32 cellular contexts compared by ENCODE assay signal in the genomic region with DNA sequence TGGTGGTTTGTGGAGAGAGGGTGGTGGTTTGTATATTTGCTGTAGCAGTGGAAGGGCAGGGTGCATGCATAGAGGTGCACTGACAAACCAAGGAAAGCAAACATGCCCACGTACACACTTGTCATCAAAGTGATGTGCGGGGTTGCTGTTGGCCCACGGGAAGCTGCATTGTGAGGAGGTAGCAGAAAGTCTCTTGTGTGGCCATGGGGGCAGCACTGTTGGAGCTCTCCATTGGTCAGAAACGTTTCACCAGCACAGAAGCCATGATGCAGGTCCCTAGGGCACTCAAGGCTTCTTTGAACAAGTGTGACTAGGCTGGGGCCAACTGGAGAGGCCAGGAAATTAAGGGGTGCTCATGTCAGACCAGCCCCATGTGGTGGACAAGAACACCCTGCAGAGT.
"Had no signal": no experiment of that assay in that cellular context is flagged by ENCODE, and none has a peak within 500 bp of the region (broad histone marks: within the 10 kb centered on the region; RNA-seq: fewer than 3 reads in every experiment).

No MANE protein-coding gene starts in this region.

- H3K27me3 ChIP-seq: ascending aorta had no signal

- H3K4me3 ChIP-seq: ascending aorta had no signal

- DNase-seq: activated B cell treated with CpG ODN at 0.5 μM for 24 hours; activated CD4-positive, alpha-beta memory T cell treated with anti-CD3 and anti-CD28 coated beads for 36 hours; activated CD4-positive, alpha-beta T cell treated with anti-CD3 and anti-CD28 coated beads for 4 hours; activated CD4-positive, alpha-beta T cell treated with anti-CD3 and anti-CD28 coated beads, Interleukin-2, amount 10 ng/mL, durations not matched to agents 24 days and 14 days; activated CD4-positive, alpha-beta T cell treated with anti-CD3 and anti-CD28 coated beads, Interleukin-2, amount 50 U/mL, for 1 hour; activated CD4-positive, alpha-beta T cell treated with anti-CD3 and anti-CD28 coated beads, Interleukin-2, amount 50 U/mL, for 4 hours; activated CD4-positive, CD25-positive, alpha-beta regulatory T cell treated with anti-CD3 and anti-CD28 coated beads, Interleukin-2, amount 50 U/mL, for 72 hours; activated CD8-positive, alpha-beta memory T cell treated with anti-CD3 and anti-CD28 coated beads, Interleukin-2, amount 50 U/mL, for 48 hours; activated CD8-positive, alpha-beta T cell treated with anti-CD3 and anti-CD28 coated beads for 36 hours; activated effector memory CD4-positive, alpha-beta T cell treated with Interleukin-2 at 50 U/mL for 16 hours; activated gamma-delta T cell; activated naive CD4-positive, alpha-beta T cell treated with anti-CD3 and anti-CD28 coated beads, Interleukin-2, amount 10 ng/mL, durations not matched to agents 7 days and 5 days; activated naive CD4-positive, alpha-beta T cell treated with Interleukin-2 at 50 U/mL for 16 hours; activated naive CD8-positive, alpha-beta T cell treated with anti-CD3 and anti-CD28 coated beads, Interleukin-2, amount 10 ng/mL, durations not matched to agents 7 days and 5 days; activated naive CD8-positive, alpha-beta T cell treated with anti-CD3 and anti-CD28 coated beads, Interleukin-2, amount 50 U/mL, for 24 hours; activated T-cell treated with anti-CD3 and anti-CD28 coated beads, Interleukin-2, amount 50 U/mL, for 24 hours; activated T-cell treated with anti-CD3 and anti-CD28 coated beads, Interleukin-2, amount 50 U/mL, for 48 hours; amygdala; anterior cingulate cortex; central memory CD4-positive, alpha-beta T cell; T-helper 1 cell; T-helper 2 cell; T-helper 9 cell had no signal

- H3K4me3 Mint-ChIP-seq: activated B cell treated with CpG ODN at 0.5 μM for 24 hours; activated CD4-positive, alpha-beta memory T cell treated with anti-CD3 and anti-CD28 coated beads for 36 hours; activated CD4-positive, alpha-beta T cell treated with anti-CD3 and anti-CD28 coated beads, Interleukin-2, amount 10 ng/mL, durations not matched to agents 24 days and 14 days; activated CD8-positive, alpha-beta T cell treated with anti-CD3 and anti-CD28 coated beads for 36 hours; activated naive CD4-positive, alpha-beta T cell treated with anti-CD3 and anti-CD28 coated beads, Interleukin-2, amount 10 ng/mL, durations not matched to agents 7 days and 5 days; activated naive CD4-positive, alpha-beta T cell treated with anti-CD3 and anti-CD28 coated beads, Interleukin-2, amount 50 U/mL, for 24 hours; activated naive CD8-positive, alpha-beta T cell; activated naive CD8-positive, alpha-beta T cell treated with anti-CD3 and anti-CD28 coated beads, Interleukin-2, amount 10 ng/mL, durations not matched to agents 7 days and 5 days; activated naive CD8-positive, alpha-beta T cell treated with anti-CD3 and anti-CD28 coated beads, Interleukin-2, amount 50 U/mL, for 24 hours; activated T-cell treated with anti-CD3 and anti-CD28 coated beads, Interleukin-2, amount 50 U/mL, for 24 hours; brain; T-helper 1 cell treated with Interleukin-12 subunit alpha and Interleukin-12 subunit beta and Interleukin-4 antibody, amounts not matched to agents 30 μg/mL and 1 μg/mL, for 36 hours; T-helper 2 cell treated with Interferon-gamma antibody and Interleukin-4, amounts not matched to agents 5 μg/mL and 100 μg/mL, for 36 hours had no signal

- H3K27me3 Mint-ChIP-seq: activated B cell treated with CpG ODN at 0.5 μM for 24 hours; activated CD4-positive, alpha-beta memory T cell treated with anti-CD3 and anti-CD28 coated beads for 36 hours; activated CD4-positive, alpha-beta T cell treated with anti-CD3 and anti-CD28 coated beads, Interleukin-2, amount 10 ng/mL, durations not matched to agents 24 days and 14 days; activated CD8-positive, alpha-beta T cell treated with anti-CD3 and anti-CD28 coated beads for 36 hours; activated naive CD4-positive, alpha-beta T cell treated with anti-CD3 and anti-CD28 coated beads, Interleukin-2, amount 10 ng/mL, durations not matched to agents 7 days and 5 days; activated naive CD4-positive, alpha-beta T cell treated with anti-CD3 and anti-CD28 coated beads, Interleukin-2, amount 50 U/mL, for 24 hours; activated naive CD8-positive, alpha-beta T cell; activated naive CD8-positive, alpha-beta T cell treated with anti-CD3 and anti-CD28 coated beads, Interleukin-2, amount 10 ng/mL, durations not matched to agents 7 days and 5 days; activated naive CD8-positive, alpha-beta T cell treated with anti-CD3 and anti-CD28 coated beads, Interleukin-2, amount 50 U/mL, for 24 hours; brain had no signal

- H3K27ac Mint-ChIP-seq: activated B cell treated with CpG ODN at 0.5 μM for 24 hours; activated CD4-positive, alpha-beta memory T cell treated with anti-CD3 and anti-CD28 coated beads for 36 hours; activated CD4-positive, alpha-beta T cell treated with anti-CD3 and anti-CD28 coated beads, Interleukin-2, amount 10 ng/mL, durations not matched to agents 24 days and 14 days; activated CD8-positive, alpha-beta T cell treated with anti-CD3 and anti-CD28 coated beads for 36 hours; activated naive CD4-positive, alpha-beta T cell treated with anti-CD3 and anti-CD28 coated beads, Interleukin-2, amount 10 ng/mL, durations not matched to agents 7 days and 5 days; activated naive CD4-positive, alpha-beta T cell treated with anti-CD3 and anti-CD28 coated beads, Interleukin-2, amount 50 U/mL, for 24 hours; activated naive CD8-positive, alpha-beta T cell; activated naive CD8-positive, alpha-beta T cell treated with anti-CD3 and anti-CD28 coated beads, Interleukin-2, amount 10 ng/mL, durations not matched to agents 7 days and 5 days; activated naive CD8-positive, alpha-beta T cell treated with anti-CD3 and anti-CD28 coated beads, Interleukin-2, amount 50 U/mL, for 24 hours; activated T-cell treated with anti-CD3 and anti-CD28 coated beads, Interleukin-2, amount 50 U/mL, for 24 hours; activated T-helper 2 cell treated with anti-CD3 and anti-CD28 coated beads, Interferon-gamma antibody, Interleukin-2, Interleukin-4, amounts not matched to agents 10 μg/mL and 5 μg/mL and 100 μg/mL, durations not matched to agents 14 hours and 24 hours and 36 hours; brain; T-helper 1 cell treated with Interleukin-12 subunit alpha and Interleukin-12 subunit beta and Interleukin-4 antibody, amounts not matched to agents 30 μg/mL and 1 μg/mL, for 36 hours; T-helper 2 cell treated with Interferon-gamma antibody and Interleukin-4, amounts not matched to agents 5 μg/mL and 100 μg/mL, for 36 hours had no signal

- H3K36me3 ChIP-seq: ascending aorta had no signal

- H3K36me3 Mint-ChIP-seq: activated naive CD4-positive, alpha-beta T cell treated with anti-CD3 and anti-CD28 coated beads, Interleukin-2, amount 10 ng/mL, durations not matched to agents 7 days and 5 days had no signal

- FAIRE-seq: TTC549 had no signal

- H3K4me1 ChIP-seq: ascending aorta had no signal

- H3K27ac ChIP-seq: ascending aorta, VCaP had no signal

- H3K4me1 Mint-ChIP-seq: activated CD4-positive, alpha-beta T cell treated with anti-CD3 and anti-CD28 coated beads, Interleukin-2, amount 10 ng/mL, durations not matched to agents 24 days and 14 days; activated naive CD4-positive, alpha-beta T cell treated with anti-CD3 and anti-CD28 coated beads, Interleukin-2, amount 10 ng/mL, durations not matched to agents 7 days and 5 days; activated naive CD4-positive, alpha-beta T cell treated with anti-CD3 and anti-CD28 coated beads, Interleukin-2, amount 50 U/mL, for 24 hours; activated naive CD8-positive, alpha-beta T cell treated with anti-CD3 and anti-CD28 coated beads, Interleukin-2, amount 10 ng/mL, durations not matched to agents 7 days and 5 days; activated naive CD8-positive, alpha-beta T cell treated with anti-CD3 and anti-CD28 coated beads, Interleukin-2, amount 50 U/mL, for 24 hours; brain had no signal
